ENCODE assay signal across 18 cellular contexts in genomic region chr12:105977256-105978051, GRCh38.
DNase-seq lines count a peak whose midpoint lies in the region; ATAC-seq and TF ChIP-seq lines count a peak whose summit lies in the region.
"Had no signal": no experiment of that assay in that cellular context is flagged by ENCODE, and none has a peak within 500 bp of the region (broad histone marks: within the 10 kb centered on the region; RNA-seq: fewer than 3 reads in every experiment).

No MANE protein-coding gene starts in this region.

- H3K4me1 Mint-ChIP-seq in neural crest cell (peaks cover 70% of the 10 kb centered on the region), GM23338 (peaks cover 6% of the 10 kb centered on the region; the same call in 2 of the 3 replicates)

- peak in 1 of 2 experiments; percentile 76; a peak in 1 of 4 replicates for TF ChIP-seq EP300 in SK-N-SH (IDR thresholded peaks at IDR 0.05; ENCODE audit: borderline replicate concordance in 1 of 2, low read depth in 1 of 2, low read length in 1 of 2)

- H3F3A ChIP-seq in SK-N-SH (replicated peaks; ENCODE audit: insufficient read depth) (no peaks in the 10 kb centered on the region), GM23338 (replicated peaks; ENCODE audit: low read depth) (no peaks in the 10 kb centered on the region)

- H3K27ac ChIP-seq in SK-N-SH (ENCODE audit: low read depth in 2 of 2, low read length in 1 of 2) (peak overlapping the region in 1 of 2 experiments; percentile 9; a peak in 1 of 4 replicates), coronary artery (no peak overlapping the region), GM23338 (ENCODE audit: low read depth) (no peak overlapping the region)
- H3K27ac ChIP-seq: heart left ventricle had no signal

- POLR2A ChIA-PET in SK-N-SH (lab: Yijun Ruan, JAX): no interaction called here

- no peak overlapping the region for H3K9ac ChIP-seq in SK-N-SH

- H3K9me3 ChIP-seq in SK-N-SH: no peaks in the 10 kb centered on the region
- H3K9me3 ChIP-seq: BE2C, heart left ventricle had no signal

- H4K20me1 ChIP-seq in SK-N-SH (ENCODE audit: insufficient read depth) (no peaks in the 10 kb centered on the region), GM23338 (replicated peaks; ENCODE audit: insufficient read depth) (no peaks in the 10 kb centered on the region)

- ATAC-seq in GM23338: no peak
- ATAC-seq: activated naive CD4-positive, alpha-beta T cell treated with anti-CD3 and anti-CD28 coated beads, Interleukin-2, amount 50 U/mL, for 72 hours; heart left ventricle had no signal

- TF ChIP-seq CTCF in SK-N-SH (IDR thresholded peaks at IDR 0.05) (no peak), fibroblast of mammary gland (conservative IDR thresholded peaks at IDR 0.05; ENCODE audit: control insufficient read depth, insufficient read depth, low read depth, low read length) (no peak), neural crest cell (conservative IDR thresholded peaks at IDR 0.05) (no peak), coronary artery (IDR thresholded peaks at IDR 0.05) (no peak), GM23338 (conservative IDR thresholded peaks at IDR 0.05; ENCODE audit: low read depth in 2 of 2) (no peak)

- H3K27me3 Mint-ChIP-seq in neural crest cell (ENCODE audit: low read depth) (no peaks in the 10 kb centered on the region), GM23338 (ENCODE audit: insufficient read depth, low read depth, poor library complexity) (peaks cover 8% of the 10 kb centered on the region)

- no peak overlapping the region for H3K4me3 ChIP-seq in SK-N-SH (ENCODE audit: low read depth in 2 of 2, low read length in 1 of 2)
- no peak overlapping the region for H3K4me3 ChIP-seq in fibroblast of mammary gland (ENCODE audit: control insufficient read depth, low read depth, low read length)
- no peak overlapping the region for H3K4me3 ChIP-seq in coronary artery
- H3K4me3 ChIP-seq in GM23338: no peak overlapping the region
- H3K4me3 ChIP-seq: HAP-1, heart left ventricle had no signal

- DNase-seq in ELR (ENCODE audit: low read depth): peak; percentile 43
- no peak for DNase-seq in SK-N-SH
- peak; percentile 52 for DNase-seq in fibroblast of mammary gland (ENCODE audit: low read depth)
- no peak for DNase-seq in neural crest cell (ENCODE audit: low read depth, low spot score)
- no peak for DNase-seq in ecto neural progenitor cell (ENCODE audit: low spot score)
- no peak for DNase-seq in coronary artery (ENCODE audit: low spot score)
- no peak for DNase-seq in GM23338 (ENCODE audit: low spot score)
- DNase-seq in NAMALWA (ENCODE audit: low spot score): no peak
- DNase-seq: activated CD4-positive, alpha-beta T cell treated with anti-CD3 and anti-CD28 coated beads, Interleukin-2, amount 50 U/mL, for 1 hour; BE2C; heart left ventricle; kidney; NCI-H2107; NCI-H524 treated with DMSO at 0.1 percent for 48 hours; occipital lobe; stimulated activated CD4-positive, alpha-beta T cell treated with anti-CD3 and anti-CD28 coated beads, Interleukin-4, amount 100 ng/mL, for 24 hours had no signal

- H3K36me3 Mint-ChIP-seq in neural crest cell (ENCODE audit: low read depth): peaks cover 5% of the 10 kb centered on the region
- H3K36me3 Mint-ChIP-seq in GM23338 (ENCODE audit: low read depth): no peaks in the 10 kb centered on the region
- H3K36me3 Mint-ChIP-seq: activated naive CD4-positive, alpha-beta T cell treated with anti-CD3 and anti-CD28 coated beads, Interleukin-2, amount 50 U/mL, for 72 hours had no signal

- H3K27ac Mint-ChIP-seq in neural crest cell (ENCODE audit: unreplicated experiment) (peak overlapping the region; percentile 3), GM23338 (no peak overlapping the region)
- H3K27ac Mint-ChIP-seq: activated naive CD4-positive, alpha-beta T cell treated with anti-CD3 and anti-CD28 coated beads, Interleukin-2, amount 50 U/mL, for 72 hours had no signal

- H2AFZ ChIP-seq in SK-N-SH (ENCODE audit: low read depth) (no peak overlapping the region), GM23338 (no peak overlapping the region)

- TF ChIP-seq RAD21 in SK-N-SH (IDR thresholded peaks at IDR 0.05; ENCODE audit: low read length): no peak

- H3K9me2 ChIP-seq in SK-N-SH (no peaks in the 10 kb centered on the region), GM23338 (ENCODE audit: insufficient read depth) (peaks cover 23% of the 10 kb centered on the region)

- no peaks in the 10 kb centered on the region for H3K79me2 ChIP-seq in SK-N-SH (ENCODE audit: insufficient read depth)
- no peaks in the 10 kb centered on the region for H3K79me2 ChIP-seq in GM23338 (replicated peaks; ENCODE audit: insufficient read depth)

- H3K4me2 ChIP-seq in SK-N-SH: no peak overlapping the region
- H3K4me2 ChIP-seq in GM23338: no peak overlapping the region

- H3K4me1 ChIP-seq in SK-N-SH (ENCODE audit: control insufficient read depth in 1 of 2, insufficient read depth in 2 of 2, low read depth in 1 of 2, low read length in 1 of 2): no peaks in the 10 kb centered on the region
- H3K4me1 ChIP-seq in GM23338 (ENCODE audit: insufficient read depth): peaks cover 16% of the 10 kb centered on the region
- H3K4me1 ChIP-seq: BE2C had no signal

- H3K27me3 ChIP-seq in SK-N-SH (ENCODE audit: insufficient read depth): no peaks in the 10 kb centered on the region
- H3K27me3 ChIP-seq in GM23338 (ENCODE audit: insufficient read depth): no peaks in the 10 kb centered on the region
- H3K27me3 ChIP-seq: BE2C, heart left ventricle had no signal

- 91% methylated on average over 4 of the region's 4 CpGs for WGBS in SK-N-SH (ENCODE audit: low lambda C conversion rate)

- H3K36me3 ChIP-seq in SK-N-SH (replicated peaks in 1 of 2; ENCODE audit: control insufficient read depth in 1 of 2, insufficient read depth in 2 of 2, low read length in 1 of 2): no peaks in the 10 kb centered on the region
- no peaks in the 10 kb centered on the region for H3K36me3 ChIP-seq in GM23338 (ENCODE audit: insufficient read depth)
- H3K36me3 ChIP-seq: BE2C, HAP-1, heart left ventricle had no signal

- peaks cover 8% of the 10 kb centered on the region for H3K9me3 Mint-ChIP-seq in neural crest cell
- H3K9me3 Mint-ChIP-seq in GM23338: no peaks in the 10 kb centered on the region
- H3K9me3 Mint-ChIP-seq: activated naive CD4-positive, alpha-beta T cell treated with anti-CD3 and anti-CD28 coated beads, Interleukin-2, amount 50 U/mL, for 72 hours had no signal

- CTCF ChIA-PET in SK-N-SH (lab: Yijun Ruan, JAX): no interaction called here

- H3K4me3 Mint-ChIP-seq in neural crest cell: peak overlapping the region; percentile 24
- no peak overlapping the region for H3K4me3 Mint-ChIP-seq in GM23338

TF ChIP-seq in SK-N-SH, 30 proteins besides CTCF, POLR2A, EP300 and RAD21 (continues in another document):
- TF ChIP-seq FOSL2 (IDR thresholded peaks at IDR 0.05; ENCODE audit: borderline replicate concordance, low read depth) (peak; percentile 57; the same call in 1 of the 2 replicates), FOXM1 (IDR thresholded peaks at IDR 0.05; ENCODE audit: low read depth) (no peak), TEAD4 (IDR thresholded peaks at IDR 0.05; ENCODE audit: borderline replicate concordance, insufficient read depth) (0 out of 2 replicates have a peak, but pooled peaks have one; percentile 48), NFIC (IDR thresholded peaks at IDR 0.05; ENCODE audit: borderline replicate concordance) (0 out of 2 replicates have a peak, but pooled peaks have one; percentile 9), TCF12 (IDR thresholded peaks at IDR 0.05) (peak; percentile 74), JUND (IDR thresholded peaks at IDR 0.05) (peak; percentile 33; the same call in 1 of the 2 replicates), ZBTB33 (IDR thresholded peaks at IDR 0.05; ENCODE audit: borderline replicate concordance, low read depth) (no peak)

TF ChIP-seq in GM23338, 12 proteins besides CTCF, POLR2A, EP300 and RAD21 (continues in another document):
- no peak for TF ChIP-seq ZNF331 (CRISPR knock-in tag; IDR thresholded peaks at IDR 0.05; ENCODE audit: low read depth)
- TF ChIP-seq CREB1 (CRISPR knock-in tag; IDR thresholded peaks at IDR 0.05; ENCODE audit: low read depth): no peak
- TF ChIP-seq EZH2phosphoT487 (IDR thresholded peaks at IDR 0.05; ENCODE audit: unreplicated experiment): no peak
- no peak for TF ChIP-seq EZH2 (IDR thresholded peaks at IDR 0.05; ENCODE audit: low read depth, unreplicated experiment)
- TF ChIP-seq POLR2AphosphoS5 (IDR thresholded peaks at IDR 0.05; ENCODE audit: low read depth): no peak
- no peak for TF ChIP-seq REST (IDR thresholded peaks at IDR 0.05; ENCODE audit: unreplicated experiment)

Comparison
In these comparisons a context has a peak if more than half of its experiments do, and no peak if none do; other contexts are left out.
1. DNase-seq: peak in ELR (single experiment) and fibroblast of mammary gland (single experiment); none in SK-N-SH (single experiment), neural crest cell (single experiment), ecto neural progenitor cell (single experiment), coronary artery (single experiment), GM23338 (single experiment) and NAMALWA (single experiment).